In genomic region chr6:43725643-43726580, GRCh38 we compare ENCODE assay signal across 1 cellular context.
TF ChIP-seq lines count a peak whose summit lies in the region.

No MANE protein-coding gene starts in this region.

TF ChIP-seq in K562, 482 proteins besides CTCF, POLR2A, EP300 and RAD21 (continued from another document):
- TF ChIP-seq, protein P1, sequence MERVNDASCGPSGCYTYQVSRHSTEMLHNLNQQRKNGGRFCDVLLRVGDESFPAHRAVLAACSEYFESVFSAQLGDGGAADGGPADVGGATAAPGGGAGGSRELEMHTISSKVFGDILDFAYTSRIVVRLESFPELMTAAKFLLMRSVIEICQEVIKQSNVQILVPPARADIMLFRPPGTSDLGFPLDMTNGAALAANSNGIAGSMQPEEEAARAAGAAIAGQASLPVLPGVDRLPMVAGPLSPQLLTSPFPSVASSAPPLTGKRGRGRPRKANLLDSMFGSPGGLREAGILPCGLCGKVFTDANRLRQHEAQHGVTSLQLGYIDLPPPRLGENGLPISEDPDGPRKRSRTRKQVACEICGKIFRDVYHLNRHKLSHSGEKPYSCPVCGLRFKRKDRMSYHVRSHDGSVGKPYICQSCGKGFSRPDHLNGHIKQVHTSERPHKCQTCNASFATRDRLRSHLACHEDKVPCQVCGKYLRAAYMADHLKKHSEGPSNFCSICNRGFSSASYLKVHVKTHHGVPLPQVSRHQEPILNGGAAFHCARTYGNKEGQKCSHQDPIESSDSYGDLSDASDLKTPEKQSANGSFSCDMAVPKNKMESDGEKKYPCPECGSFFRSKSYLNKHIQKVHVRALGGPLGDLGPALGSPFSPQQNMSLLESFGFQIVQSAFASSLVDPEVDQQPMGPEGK (CRISPR knock-in tag; IDR thresholded peaks at IDR 0.05; ENCODE audit: borderline replicate concordance): 0 out of 2 replicates have a peak, but pooled peaks have one; percentile 48
- TF ChIP-seq MECOM (CRISPR knock-in tag; IDR thresholded peaks at IDR 0.05) (0 out of 2 replicates have a peak, but pooled peaks have one; percentile 27), ZNF175 (CRISPR knock-in tag; IDR thresholded peaks at IDR 0.05; ENCODE audit: low read depth) (peak; percentile 40; the same call in 1 of the 2 replicates), FOXA3 (CRISPR knock-in tag; conservative IDR thresholded peaks at IDR 0.05 in 1 of 2, IDR thresholded peaks at IDR 0.05 in 1 of 2) (0 out of 4 replicates have a peak, but pooled peaks of 1 of the 2 experiments have one; percentile 53), JUND (IDR thresholded peaks at IDR 0.05; ENCODE audit: borderline replicate concordance, low read depth, low read length) (0 out of 2 replicates have a peak, but pooled peaks have one; percentile 15), JUND (tag; IDR thresholded peaks at IDR 0.05; ENCODE audit: borderline replicate concordance, low read depth, low read length) (no peak), MLX (CRISPR knock-in tag; conservative IDR thresholded peaks at IDR 0.05) (0 out of 4 replicates have a peak, but pooled peaks of 1 of the 2 experiments have one; percentile 49), CAMTA2 (CRISPR knock-in tag; conservative IDR thresholded peaks at IDR 0.05) (no peak), ZNF589 (CRISPR knock-in tag; IDR thresholded peaks at IDR 0.05; ENCODE audit: low read depth) (0 out of 2 replicates have a peak, but pooled peaks have one; percentile 10), PHB (CRISPR knock-in tag; IDR thresholded peaks at IDR 0.05) (0 out of 2 replicates have a peak, but pooled peaks have one; percentile 3), CHD1 (IDR thresholded peaks at IDR 0.05; ENCODE audit: low read length) (no peak), ZNF274 (IDR thresholded peaks at IDR 0.05; ENCODE audit: borderline replicate concordance, low read depth, low read length) (no peak), ETV6 (IDR thresholded peaks at IDR 0.05; ENCODE audit: borderline replicate concordance in 1 of 2, low read depth in 2 of 2, low read length in 1 of 2) (0 out of 4 replicates have a peak, but pooled peaks of 1 of the 2 experiments have one; percentile 6), ETV6 (CRISPR knock-in tag; IDR thresholded peaks at IDR 0.05; ENCODE audit: borderline replicate concordance) (no peak), ZBTB40 (IDR thresholded peaks at IDR 0.05) (0 out of 2 replicates have a peak, but pooled peaks have one; percentile 31), ZBTB40 (CRISPR knock-in tag; IDR thresholded peaks at IDR 0.05) (no peak), VEZF1 (CRISPR knock-in tag; IDR thresholded peaks at IDR 0.05) (peak; percentile 2; the same call in 1 of the 2 replicates), HDAC6 (IDR thresholded peaks at IDR 0.05; ENCODE audit: low read depth, low read length) (no peak), MEF2A (IDR thresholded peaks at IDR 0.05; ENCODE audit: control insufficient read depth, low read depth, low read length) (no peak), ZNF830 (CRISPR knock-in tag; IDR thresholded peaks at IDR 0.05) (peak; percentile 29; the same call in 1 of the 2 replicates), L3MBTL2 (IDR thresholded peaks at IDR 0.05) (no peak), POLR2AphosphoS2 (IDR thresholded peaks at IDR 0.05; ENCODE audit: low read length) (no peak), ZNF584 (CRISPR knock-in tag; IDR thresholded peaks at IDR 0.05; ENCODE audit: low read depth) (peak; percentile 48; the same call in 1 of the 2 replicates), TARDBP (IDR thresholded peaks at IDR 0.05) (0 out of 2 replicates have a peak, but pooled peaks have one; percentile 7), ZBTB7A (IDR thresholded peaks at IDR 0.05; ENCODE audit: borderline replicate concordance, control insufficient read depth, low read depth, low read length) (no peak), NR2C2 (CRISPR knock-in tag; IDR thresholded peaks at IDR 0.05) (no peak), NR2C2 (tag; IDR thresholded peaks at IDR 0.05) (0 out of 2 replicates have a peak, but pooled peaks have one; percentile 10)
- TF ChIP-seq, protein P2, sequence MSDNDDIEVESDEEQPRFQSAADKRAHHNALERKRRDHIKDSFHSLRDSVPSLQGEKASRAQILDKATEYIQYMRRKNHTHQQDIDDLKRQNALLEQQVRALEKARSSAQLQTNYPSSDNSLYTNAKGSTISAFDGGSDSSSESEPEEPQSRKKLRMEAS (CRISPR knock-in tag; IDR thresholded peaks at IDR 0.05): peak; percentile 28; the same call in 1 of the 2 replicates
- TF ChIP-seq, protein P3, sequence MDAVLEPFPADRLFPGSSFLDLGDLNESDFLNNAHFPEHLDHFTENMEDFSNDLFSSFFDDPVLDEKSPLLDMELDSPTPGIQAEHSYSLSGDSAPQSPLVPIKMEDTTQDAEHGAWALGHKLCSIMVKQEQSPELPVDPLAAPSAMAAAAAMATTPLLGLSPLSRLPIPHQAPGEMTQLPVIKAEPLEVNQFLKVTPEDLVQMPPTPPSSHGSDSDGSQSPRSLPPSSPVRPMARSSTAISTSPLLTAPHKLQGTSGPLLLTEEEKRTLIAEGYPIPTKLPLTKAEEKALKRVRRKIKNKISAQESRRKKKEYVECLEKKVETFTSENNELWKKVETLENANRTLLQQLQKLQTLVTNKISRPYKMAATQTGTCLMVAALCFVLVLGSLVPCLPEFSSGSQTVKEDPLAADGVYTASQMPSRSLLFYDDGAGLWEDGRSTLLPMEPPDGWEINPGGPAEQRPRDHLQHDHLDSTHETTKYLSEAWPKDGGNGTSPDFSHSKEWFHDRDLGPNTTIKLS (IDR thresholded peaks at IDR 0.05; ENCODE audit: borderline replicate concordance, low read depth): 0 out of 2 replicates have a peak, but pooled peaks have one; percentile 14
- TF ChIP-seq, protein P4, sequence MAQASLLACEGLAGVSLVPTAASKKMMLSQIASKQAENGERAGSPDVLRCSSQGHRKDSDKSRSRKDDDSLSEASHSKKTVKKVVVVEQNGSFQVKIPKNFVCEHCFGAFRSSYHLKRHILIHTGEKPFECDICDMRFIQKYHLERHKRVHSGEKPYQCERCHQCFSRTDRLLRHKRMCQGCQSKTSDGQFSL (CRISPR knock-in tag; IDR thresholded peaks at IDR 0.05): peak; percentile 44; the same call in 1 of the 2 replicates
- TF ChIP-seq, protein P4 (tag; IDR thresholded peaks at IDR 0.05): no peak
- TF ChIP-seq, protein P5, sequence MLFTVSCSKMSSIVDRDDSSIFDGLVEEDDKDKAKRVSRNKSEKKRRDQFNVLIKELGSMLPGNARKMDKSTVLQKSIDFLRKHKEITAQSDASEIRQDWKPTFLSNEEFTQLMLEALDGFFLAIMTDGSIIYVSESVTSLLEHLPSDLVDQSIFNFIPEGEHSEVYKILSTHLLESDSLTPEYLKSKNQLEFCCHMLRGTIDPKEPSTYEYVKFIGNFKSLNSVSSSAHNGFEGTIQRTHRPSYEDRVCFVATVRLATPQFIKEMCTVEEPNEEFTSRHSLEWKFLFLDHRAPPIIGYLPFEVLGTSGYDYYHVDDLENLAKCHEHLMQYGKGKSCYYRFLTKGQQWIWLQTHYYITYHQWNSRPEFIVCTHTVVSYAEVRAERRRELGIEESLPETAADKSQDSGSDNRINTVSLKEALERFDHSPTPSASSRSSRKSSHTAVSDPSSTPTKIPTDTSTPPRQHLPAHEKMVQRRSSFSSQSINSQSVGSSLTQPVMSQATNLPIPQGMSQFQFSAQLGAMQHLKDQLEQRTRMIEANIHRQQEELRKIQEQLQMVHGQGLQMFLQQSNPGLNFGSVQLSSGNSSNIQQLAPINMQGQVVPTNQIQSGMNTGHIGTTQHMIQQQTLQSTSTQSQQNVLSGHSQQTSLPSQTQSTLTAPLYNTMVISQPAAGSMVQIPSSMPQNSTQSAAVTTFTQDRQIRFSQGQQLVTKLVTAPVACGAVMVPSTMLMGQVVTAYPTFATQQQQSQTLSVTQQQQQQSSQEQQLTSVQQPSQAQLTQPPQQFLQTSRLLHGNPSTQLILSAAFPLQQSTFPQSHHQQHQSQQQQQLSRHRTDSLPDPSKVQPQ (CRISPR knock-in tag; IDR thresholded peaks at IDR 0.05; ENCODE audit: borderline replicate concordance): no peak
- TF ChIP-seq, protein P6, sequence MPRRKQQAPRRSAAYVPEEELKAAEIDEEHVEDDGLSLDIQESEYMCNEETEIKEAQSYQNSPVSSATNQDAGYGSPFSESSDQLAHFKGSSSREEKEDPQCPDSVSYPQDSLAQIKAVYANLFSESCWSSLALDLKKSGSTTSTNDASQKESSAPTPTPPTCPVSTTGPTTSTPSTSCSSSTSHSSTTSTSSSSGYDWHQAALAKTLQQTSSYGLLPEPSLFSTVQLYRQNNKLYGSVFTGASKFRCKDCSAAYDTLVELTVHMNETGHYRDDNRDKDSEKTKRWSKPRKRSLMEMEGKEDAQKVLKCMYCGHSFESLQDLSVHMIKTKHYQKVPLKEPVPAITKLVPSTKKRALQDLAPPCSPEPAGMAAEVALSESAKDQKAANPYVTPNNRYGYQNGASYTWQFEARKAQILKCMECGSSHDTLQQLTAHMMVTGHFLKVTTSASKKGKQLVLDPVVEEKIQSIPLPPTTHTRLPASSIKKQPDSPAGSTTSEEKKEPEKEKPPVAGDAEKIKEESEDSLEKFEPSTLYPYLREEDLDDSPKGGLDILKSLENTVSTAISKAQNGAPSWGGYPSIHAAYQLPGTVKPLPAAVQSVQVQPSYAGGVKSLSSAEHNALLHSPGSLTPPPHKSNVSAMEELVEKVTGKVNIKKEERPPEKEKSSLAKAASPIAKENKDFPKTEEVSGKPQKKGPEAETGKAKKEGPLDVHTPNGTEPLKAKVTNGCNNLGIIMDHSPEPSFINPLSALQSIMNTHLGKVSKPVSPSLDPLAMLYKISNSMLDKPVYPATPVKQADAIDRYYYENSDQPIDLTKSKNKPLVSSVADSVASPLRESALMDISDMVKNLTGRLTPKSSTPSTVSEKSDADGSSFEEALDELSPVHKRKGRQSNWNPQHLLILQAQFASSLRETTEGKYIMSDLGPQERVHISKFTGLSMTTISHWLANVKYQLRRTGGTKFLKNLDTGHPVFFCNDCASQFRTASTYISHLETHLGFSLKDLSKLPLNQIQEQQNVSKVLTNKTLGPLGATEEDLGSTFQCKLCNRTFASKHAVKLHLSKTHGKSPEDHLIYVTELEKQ (CRISPR knock-in tag; IDR thresholded peaks at IDR 0.05): no peak
